In genomic region chr18:53606792-53607191, GRCh38 we compare ENCODE assay signal across 9 cellular contexts.
"Had no signal": no experiment of that assay in that cellular context is flagged by ENCODE, and none has a peak within 500 bp of the region (broad histone marks: within the 10 kb centered on the region; RNA-seq: fewer than 3 reads in every experiment).

No MANE protein-coding gene starts in this region.

- H2AFZ ChIP-seq: GM23248 had no signal

- ATAC-seq: HCT116, HepG2 had no signal

- H3K9ac ChIP-seq: GM23248 had no signal

- H3K27me3 Mint-ChIP-seq: IgD-negative memory B cell had no signal

- FAIRE-seq: HepG2 had no signal

- H3K36me3 Mint-ChIP-seq: IgD-negative memory B cell had no signal

- H3K4me1 ChIP-seq: HAP-1 had no signal

- H3K27ac Mint-ChIP-seq: HFFc6, IgD-negative memory B cell had no signal

- H3K4me3 ChIP-seq: GM23248, HAP-1 had no signal

- H3K36me3 ChIP-seq: HAP-1 had no signal

- H3K4me3 Mint-ChIP-seq: HFFc6, IgD-negative memory B cell had no signal

- H3K4me1 Mint-ChIP-seq: IgD-negative memory B cell had no signal

- DNase-seq: GM23248, GOT3, H7, HFFc6 had no signal

- H3K27ac ChIP-seq: GM23248, HL-60 had no signal

- H3K9me3 ChIP-seq: HAP-1 had no signal
